In genomic region chr1:61851849-61852692, GRCh38 we compare ENCODE assay signal across 8 cellular contexts.
A peak's percentile ranks its signal among the peaks of the same experiment; 100 is the strongest.
DNase-seq lines count a peak whose midpoint lies in the region; ATAC-seq and TF ChIP-seq lines count a peak whose summit lies in the region.

No MANE protein-coding gene starts in this region.

- H3K9me3 ChIP-seq in osteoblast (ENCODE audit: low read depth, low read length): no peaks in the 10 kb centered on the region

- H3K27ac ChIP-seq in osteoblast (ENCODE audit: low read depth, low read length): no peak overlapping the region

- no peak overlapping the region for H3K4me2 ChIP-seq in osteoblast (ENCODE audit: insufficient read depth, low read length)

- ATAC-seq in GM21515 (IDR thresholded peaks at IDR 0.05; ENCODE audit: unreplicated experiment) (peak; percentile 70), GM21576 (IDR thresholded peaks at IDR 0.05; ENCODE audit: unreplicated experiment) (no peak), HG03342 (IDR thresholded peaks at IDR 0.05; ENCODE audit: unreplicated experiment) (no peak)

- peaks cover 3% of the 10 kb centered on the region for H3K4me1 ChIP-seq in osteoblast (ENCODE audit: insufficient read depth, low read length)

- DNase-seq in COLO829 (ENCODE audit: low spot score): peak; percentile 32
- DNase-seq in NCI-H1436 (lab: John Stamatoyannopoulos, UW): peak; percentile 42
- DNase-seq in SW480 (ENCODE audit: low spot score): peak; percentile 62
- peak; percentile 94 for DNase-seq in fibroblast of the aortic adventitia (ENCODE audit: low read depth)
- no peak for DNase-seq in osteoblast (ENCODE audit: insufficient read length, low spot score, missing footprints)

- no peaks in the 10 kb centered on the region for H3K36me3 ChIP-seq in osteoblast (ENCODE audit: insufficient read depth, low read length)

- H3K27me3 ChIP-seq in osteoblast (ENCODE audit: insufficient read depth, low read length): no peaks in the 10 kb centered on the region

- H3K4me3 ChIP-seq in fibroblast of the aortic adventitia (ENCODE audit: low read depth, low read length) (no peak overlapping the region), osteoblast (ENCODE audit: insufficient read depth, low read length) (no peak overlapping the region)

- H4K20me1 ChIP-seq in osteoblast (ENCODE audit: insufficient read depth, low read length): no peaks in the 10 kb centered on the region

- H2AFZ ChIP-seq in osteoblast (ENCODE audit: low read length): no peak overlapping the region

- no peaks in the 10 kb centered on the region for H3K79me2 ChIP-seq in osteoblast (ENCODE audit: insufficient read depth, low read length)

- TF ChIP-seq CTCF in fibroblast of the aortic adventitia (IDR thresholded peaks at IDR 0.05; ENCODE audit: insufficient read depth, low read length): peak; percentile 71
- TF ChIP-seq CTCF in osteoblast (IDR thresholded peaks at IDR 0.05; ENCODE audit: extremely low read depth, low read depth, low read length): peak; percentile 79
